Comparison of ENCODE assay signal across 8 cellular contexts in the genomic region with DNA sequence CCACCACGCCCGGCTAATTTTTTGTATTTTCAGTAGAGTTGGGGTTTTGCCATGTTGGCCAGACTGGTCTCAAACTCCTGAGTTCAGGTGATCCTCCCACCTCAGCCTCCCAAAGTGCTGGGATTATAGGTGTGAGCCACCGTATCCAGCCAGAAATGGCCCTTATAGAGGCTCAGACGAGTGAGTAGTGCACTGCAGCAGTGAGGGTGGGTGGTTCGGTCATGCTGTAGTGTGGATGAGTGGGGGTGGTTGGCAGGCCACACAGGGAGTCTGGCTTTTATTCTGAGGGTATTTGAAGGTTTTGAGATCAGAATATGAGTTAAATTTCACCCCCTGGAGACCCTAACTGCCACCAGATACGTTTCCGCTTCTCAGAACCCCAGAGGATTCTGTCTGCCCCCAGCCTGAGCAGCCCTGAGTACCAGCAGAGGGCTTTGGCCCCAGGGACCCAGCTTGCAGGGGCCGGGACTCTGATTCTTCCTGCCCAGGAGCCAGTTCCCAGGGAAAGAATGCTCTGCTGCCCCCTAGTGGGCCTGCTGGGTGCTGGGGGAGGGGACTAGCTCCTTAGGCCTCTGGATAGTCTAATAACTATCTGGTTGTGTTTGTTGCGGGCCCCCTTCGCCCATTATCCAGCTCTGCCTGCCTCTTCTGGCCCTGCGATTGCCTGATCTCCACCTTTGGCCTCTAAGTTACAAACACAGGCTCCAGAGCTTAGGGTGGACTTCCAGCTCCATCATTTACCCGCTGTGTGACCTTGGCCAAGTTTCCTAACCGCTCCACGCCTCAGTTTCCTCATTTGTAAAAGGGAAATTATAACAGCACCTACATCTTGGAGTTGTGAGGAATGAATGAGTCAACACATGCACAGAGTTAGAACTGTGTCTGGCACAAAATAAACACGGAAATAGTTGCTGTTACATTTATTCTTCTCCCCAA. TPM values are rescaled to one million over a fixed set of nuclear protein-coding genes. Genes with fewer than 3 reads are reported as not detected.
DNase-seq lines count a peak whose midpoint lies in the region; ATAC-seq, FAIRE-seq and TF ChIP-seq lines count a peak whose summit lies in the region.

No MANE protein-coding gene starts in this region.

- dilution Hi-C loops in IMR-90 (cut with HindIII; ENCODE audit: low sequenced_read_pairs, unreplicated experiment), result no loop called here
- dilution Hi-C loops in endothelial cell of umbilical vein (cut with MboI; ENCODE audit: extremely low pct_ligation_motif_present, low sequenced_read_pairs), result no loop called here

- H4K20me1 ChIP-seq in IMR-90 (ENCODE audit: insufficient read depth, low read length) (peaks cover 10% of the 10 kb centered on the region; the same call in 1 of the 2 replicates), OCI-LY3 (ENCODE audit: insufficient read depth, low read length) (no peaks in the 10 kb centered on the region), endothelial cell of umbilical vein (replicated peaks; ENCODE audit: control insufficient read depth, extremely low read depth, insufficient read depth, low read length) (no peaks in the 10 kb centered on the region)

- H3K36me3 ChIP-seq in IMR-90 (ENCODE audit: control insufficient read depth, insufficient read depth, low read length), result peaks cover 19% of the 10 kb centered on the region
- H3K36me3 ChIP-seq in OCI-LY3 (replicated peaks; ENCODE audit: low read depth, low read length), result peaks cover 15% of the 10 kb centered on the region
- H3K36me3 ChIP-seq in endothelial cell of umbilical vein (ENCODE audit: control insufficient read depth in 2 of 2, extremely low read depth in 1 of 2, insufficient read depth in 2 of 2, low read length in 2 of 2), result peaks cover 6 to 9% of the 10 kb centered on the region in 2 experiments
- peaks cover 3 to 18% of the 10 kb centered on the region in 2 donors for H3K36me3 ChIP-seq in mucosa of rectum (ENCODE audit: control insufficient read depth in 2 of 2, insufficient read depth in 2 of 2, low read length in 2 of 2)

- no peak overlapping the region for H4K91ac ChIP-seq in IMR-90 (ENCODE audit: insufficient read depth, low read depth, low read length)

- CTCF ChIA-PET in IMR-90 (lab: Yijun Ruan, JAX), result interaction anchor here (0.6 to 1.5 kb wide), 11 partner anchors 8 to 317 kb away, joined by 3 to 6 read pairs (median 3); a partner anchor contains a TSS
- CTCF ChIA-PET in endothelial cell of umbilical vein (lab: Charles Lee), result interaction anchor here (0.5 to 5.3 kb wide), 35 partner anchors 8 to 344 kb away, joined by 3 to 62 read pairs (median 5); a partner anchor contains a TSS

- peak overlapping the region; percentile 15; the same call in 1 of the 2 replicates for H3K9ac ChIP-seq in IMR-90 (ENCODE audit: low read depth, low read length)
- no peak overlapping the region; the same call in 1 of the 2 replicates for H3K9ac ChIP-seq in OCI-LY3 (ENCODE audit: low read length)
- H3K9ac ChIP-seq in endothelial cell of umbilical vein (replicated peaks; ENCODE audit: extremely low read depth, insufficient read depth, low read length), result no peak overlapping the region
- H3K9ac ChIP-seq in mucosa of rectum (ENCODE audit: low read depth in 1 of 2, low read length in 2 of 2), result peak overlapping the region; percentile 3 to 38

- H4K8ac ChIP-seq in IMR-90 (ENCODE audit: low read depth in 2 of 2, low read length in 2 of 2), result peak overlapping the region in 1 of 2 experiments; percentile 47; a peak in 1 of 4 replicates

- H3K27ac ChIP-seq in IMR-90 (ENCODE audit: insufficient read depth, low read length), result 0 out of 2 replicates have a peak overlapping the region, but pooled peaks have one; percentile 2
- peak overlapping the region; percentile 40; the same call in 1 of the 2 replicates for H3K27ac ChIP-seq in OCI-LY3 (ENCODE audit: low read length)
- H3K27ac ChIP-seq in endothelial cell of umbilical vein (ENCODE audit: insufficient read depth, low read depth, low read length), result no peak overlapping the region
- H3K27ac ChIP-seq in mucosa of rectum (ENCODE audit: low read depth in 2 of 2, low read length in 2 of 2), result no peak overlapping the region

- FAIRE-seq in endothelial cell of umbilical vein (lab: Jason Lieb, UNC), result peak; percentile 80

- peak; percentile 60 for TF ChIP-seq POLR2A in IMR-90 (IDR thresholded peaks at IDR 0.05; ENCODE audit: low read depth, low read length)
- TF ChIP-seq POLR2A in endothelial cell of umbilical vein (IDR thresholded peaks at IDR 0.05; ENCODE audit: low read depth, low read length), result no peak

- H2BK15ac ChIP-seq in IMR-90 (ENCODE audit: low read depth, low read length), result no peak overlapping the region

- no peak overlapping the region for H3K23ac ChIP-seq in IMR-90 (ENCODE audit: low read depth, low read length)

- H3K18ac ChIP-seq in IMR-90 (ENCODE audit: low read depth, low read length), result no peak overlapping the region

- WGBS in IMR-90 (ENCODE audit: extremely low coverage in 2 of 2, insufficient read length in 1 of 2), 2 experiments, result 20% methylated on average over 2 of the region's 15 CpGs; no CpG with 5 or more reads in 1 of the 2 experiments

- POLR2A ChIA-PET in IMR-90 (lab: Charles Lee; ENCODE audit: unreplicated experiment) (no interaction called here), endothelial cell of umbilical vein (lab: Charles Lee) (interaction anchor here (1.6 kb wide), 1 partner anchor 39 kb away, joined by 6 read pairs; a partner anchor contains a TSS)

- BruUV-seq in IMR-90 (replicated peaks; lab: Mats Ljungman, UMichigan) (no TSS peak), endothelial cell of umbilical vein (replicated peaks; lab: Mats Ljungman, UMichigan) (no TSS peak)

- H3K56ac ChIP-seq in IMR-90 (ENCODE audit: extremely low read depth, insufficient read depth, low read length), result no peak overlapping the region

- peak overlapping the region; percentile 5; the same call in 1 of the 2 replicates for H2AK5ac ChIP-seq in IMR-90 (ENCODE audit: low read depth, low read length)

- in situ Hi-C loops in IMR-90 (cut with MboI; ENCODE audit: low sequenced_read_pairs), result loop anchor here (10.0 to 25.0 kb wide), 2 partner anchors 222 to 335 kb away; a partner anchor contains a TSS

- H3K9me1 ChIP-seq in IMR-90 (ENCODE audit: insufficient read depth, low read length) (peaks cover 11% of the 10 kb centered on the region), endothelial cell of umbilical vein (replicated peaks; ENCODE audit: control insufficient read depth, extremely low read depth, insufficient read depth, low read length) (no peaks in the 10 kb centered on the region)

- no peak overlapping the region for H2BK5ac ChIP-seq in IMR-90 (ENCODE audit: low read depth, low read length, poor library complexity, severe bottlenecking)

- intact Hi-C loops in IMR-90 (cut with micrococcal nuclease), result loop anchor here (1.0 to 10.0 kb wide), 4 partner anchors 15 to 315 kb away; a partner anchor contains a TSS
- intact Hi-C loops in endothelial cell of umbilical vein (cut with micrococcal nuclease), result loop anchor here (1.0 to 10.0 kb wide), 5 partner anchors 9 to 315 kb away; a partner anchor contains a TSS

- TF ChIP-seq CTCF in GM12875 (IDR thresholded peaks at IDR 0.05; ENCODE audit: borderline replicate concordance, insufficient read depth, low read depth, low read length) (peak; percentile 93), IMR-90 (conservative IDR thresholded peaks at IDR 0.05; ENCODE audit: low read depth, low read length) (peak; percentile 96), OCI-LY3 (IDR thresholded peaks at IDR 0.05; ENCODE audit: low read depth, low read length) (peak; percentile 89), endothelial cell of umbilical vein (IDR thresholded peaks at IDR 0.05; ENCODE audit: extremely low read depth in 1 of 2, insufficient read depth in 1 of 2, low read depth in 1 of 2, low read length in 2 of 2) (peak; percentile 97 to 98)

- peaks cover 15 to 53% of the 10 kb centered on the region in 2 experiments for H3K79me1 ChIP-seq in IMR-90 (ENCODE audit: low read depth in 1 of 2, low read length in 2 of 2)

- no peak overlapping the region for H2BK120ac ChIP-seq in IMR-90 (ENCODE audit: low read depth, low read length)

- TF ChIP-seq RAD21 in IMR-90 (IDR thresholded peaks at IDR 0.05; ENCODE audit: low read length), result peak; percentile 94

- H3K4me2 ChIP-seq in IMR-90 (ENCODE audit: low read depth, low read length), result peak overlapping the region; percentile 51; the same call in 1 of the 2 replicates
- peak overlapping the region; percentile 34 for H3K4me2 ChIP-seq in OCI-LY3 (ENCODE audit: low read length)
- no peak overlapping the region for H3K4me2 ChIP-seq in endothelial cell of umbilical vein (ENCODE audit: insufficient read depth, low read length)

- H2AK9ac ChIP-seq in IMR-90 (replicated peaks; ENCODE audit: low read depth, low read length, poor library complexity), result peak overlapping the region; percentile 47

- peak overlapping the region; percentile 1 for H2AFZ ChIP-seq in IMR-90 (replicated peaks; ENCODE audit: low read length, poor library complexity)
- no peak overlapping the region for H2AFZ ChIP-seq in OCI-LY3 (ENCODE audit: low read depth, low read length)
- H2AFZ ChIP-seq in endothelial cell of umbilical vein (ENCODE audit: low read depth, low read length), result no peak overlapping the region

- H3K79me2 ChIP-seq in OCI-LY3 (ENCODE audit: low read length) (peaks cover 8% of the 10 kb centered on the region; the same call in 1 of the 2 replicates), endothelial cell of umbilical vein (ENCODE audit: control insufficient read depth, insufficient read depth, low read length) (peaks cover 3% of the 10 kb centered on the region)

- no peak overlapping the region for H3K14ac ChIP-seq in IMR-90 (replicated peaks; ENCODE audit: low read depth, low read length)

- no peak overlapping the region for H4K5ac ChIP-seq in IMR-90 (ENCODE audit: low read depth, low read length)

- H2BK20ac ChIP-seq in IMR-90 (ENCODE audit: low read depth, low read length), result no peak overlapping the region

- H3K4me3 ChIP-seq in GM12875 (ENCODE audit: low read depth, low read length) (no peak overlapping the region), IMR-90 (ENCODE audit: insufficient read depth, low read depth, low read length) (no peak overlapping the region), OCI-LY3 (ENCODE audit: low read length) (no peak overlapping the region), endothelial cell of umbilical vein (replicated peaks in 1 of 3; ENCODE audit: insufficient read depth in 1 of 3, low read depth in 1 of 3, low read length in 3 of 3) (no peak overlapping the region), mucosa of rectum (ENCODE audit: low read length in 2 of 2) (no peak overlapping the region)

- H3K9me3 ChIP-seq in IMR-90 (ENCODE audit: control insufficient read depth, insufficient read depth, low read length), result no peaks in the 10 kb centered on the region
- H3K9me3 ChIP-seq in OCI-LY3 (ENCODE audit: insufficient read depth, low read length), result no peaks in the 10 kb centered on the region
- no peaks in the 10 kb centered on the region for H3K9me3 ChIP-seq in endothelial cell of umbilical vein (replicated peaks; ENCODE audit: control insufficient read depth, insufficient read depth, low read length)
- H3K9me3 ChIP-seq in mucosa of rectum (ENCODE audit: control insufficient read depth in 2 of 2, low read length in 2 of 2), result no peaks in the 10 kb centered on the region

- no peaks in the 10 kb centered on the region for H3K27me3 ChIP-seq in IMR-90 (ENCODE audit: control insufficient read depth, insufficient read depth, low read length)
- no peaks in the 10 kb centered on the region for H3K27me3 ChIP-seq in OCI-LY3 (ENCODE audit: low read depth, low read length)
- no peaks in the 10 kb centered on the region for H3K27me3 ChIP-seq in endothelial cell of umbilical vein (ENCODE audit: control insufficient read depth in 2 of 2, insufficient read depth in 2 of 2, low read length in 2 of 2)
- no peaks in the 10 kb centered on the region for H3K27me3 ChIP-seq in mucosa of rectum (ENCODE audit: control insufficient read depth in 2 of 2, insufficient read depth in 2 of 2, low read length in 2 of 2)

- ATAC-seq in IMR-90 (ENCODE audit: low read depth) (peak; percentile 59), HG02973 (IDR thresholded peaks at IDR 0.05; ENCODE audit: unreplicated experiment) (no peak)

- H3K4me1 ChIP-seq in IMR-90 (ENCODE audit: control insufficient read depth, insufficient read depth, low read length) (peaks cover 11% of the 10 kb centered on the region), OCI-LY3 (ENCODE audit: low read length) (peaks cover 34% of the 10 kb centered on the region), endothelial cell of umbilical vein (ENCODE audit: control insufficient read depth, extremely low read depth, insufficient read depth, low read length) (peaks cover 22% of the 10 kb centered on the region), mucosa of rectum (ENCODE audit: control insufficient read depth in 2 of 2, insufficient read depth in 2 of 2, low read length in 2 of 2) (peaks cover 13 to 20% of the 10 kb centered on the region in 2 donors)

- DNase-seq in IMR-90, result peak; percentile 80
- peak; percentile 98 for DNase-seq in activated CD8-positive, alpha-beta memory T cell treated with anti-CD3 and anti-CD28 coated beads, Interleukin-2, amount 50 U/mL, for 48 hours
- peak; percentile 89 for DNase-seq in endothelial cell of umbilical vein (ENCODE audit: low read depth, low spot score)
- DNase-seq in stimulated activated CD8-positive, alpha-beta memory T cell treated with anti-CD3 and anti-CD28 coated beads, Interleukin-4, amount 100 ng/mL, for 1 hour (ENCODE audit: low read depth in 2 of 2, low spot score in 1 of 2), result peak; percentile 85 to 90

- H3K4ac ChIP-seq in IMR-90 (ENCODE audit: low read depth, low read length), result no peak overlapping the region; the same call in 1 of the 2 replicates

RNA-seq across cellular contexts. Expression of a gene that starts 2.0 kb away (rescaled TPM):
- total RNA-seq in IMR-90 (2012; rRNA removed), result 5.2 and 5.8 TPM in 2 replicates
- polyA plus RNA-seq in IMR-90 (2012; rRNA removed), result 10.9 and 16.8 TPM in 2 replicates
- polyA plus RNA-seq in IMR-90 (2012; cell fraction: cytosol; rRNA removed), result 13.4 and 37.4 TPM in 2 replicates
- 19.9 and 62.3 TPM in 2 replicates for polyA plus RNA-seq in IMR-90 (2012; cell fraction: nucleus; rRNA removed; ENCODE audit: low replicate concordance)
- total RNA-seq in endothelial cell of umbilical vein, result 10.3 and 11.7 TPM in 2 replicates
- 16.8 and 28.8 TPM in 2 replicates for polyA plus RNA-seq in endothelial cell of umbilical vein
- polyA plus RNA-seq in endothelial cell of umbilical vein (2011; cell fraction: cytosol; rRNA removed), result 7.2 and 10.9 TPM in 2 replicates
- polyA plus RNA-seq in endothelial cell of umbilical vein (2011; cell fraction: nucleus; rRNA removed), result 7.1 and 7.6 TPM in 2 replicates
- polyA plus RNA-seq in endothelial cell of umbilical vein (2012), result 4.7 and 6.1 TPM in 2 replicates
- 5.5 and 8.9 TPM in 2 replicates for polyA minus RNA-seq in endothelial cell of umbilical vein
- 3.2 TPM for polyA minus RNA-seq in endothelial cell of umbilical vein (2011; cell fraction: cytosol; rRNA and poly(A)+ RNA removed)
- 4.7 and 5.0 TPM in 2 replicates for polyA minus RNA-seq in endothelial cell of umbilical vein (2011; cell fraction: nucleus; rRNA and poly(A)+ RNA removed)

RNA-seq across cellular contexts. Expression of a gene that starts 14.2 kb away (rescaled TPM):
- total RNA-seq in IMR-90 (2012; rRNA removed) (6.6 and 6.9 TPM in 2 replicates), endothelial cell of umbilical vein (15.1 and 15.3 TPM in 2 replicates)
- polyA plus RNA-seq in IMR-90 (2012; rRNA removed) (5.8 and 6.7 TPM in 2 replicates), endothelial cell of umbilical vein (16.1 TPM in 2 replicates)
- polyA plus RNA-seq in IMR-90 (2012; cell fraction: cytosol; rRNA removed), result 5.6 and 5.8 TPM in 2 replicates
- 5.3 and 10.5 TPM in 2 replicates for polyA plus RNA-seq in IMR-90 (2012; cell fraction: nucleus; rRNA removed; ENCODE audit: low replicate concordance)
- 9.7 and 11.3 TPM in 2 replicates for polyA plus RNA-seq in endothelial cell of umbilical vein (2011; cell fraction: cytosol; rRNA removed)
- polyA plus RNA-seq in endothelial cell of umbilical vein (2011; cell fraction: nucleus; rRNA removed), result 11.7 and 11.8 TPM in 2 replicates
- 9.6 and 13.4 TPM in 2 replicates for polyA plus RNA-seq in endothelial cell of umbilical vein (2012)
- polyA minus RNA-seq in endothelial cell of umbilical vein, result 12.2 and 17.4 TPM in 2 replicates
- polyA minus RNA-seq in endothelial cell of umbilical vein (2011; cell fraction: cytosol; rRNA and poly(A)+ RNA removed), result 6.8 TPM
- polyA minus RNA-seq in endothelial cell of umbilical vein (2011; cell fraction: nucleus; rRNA and poly(A)+ RNA removed), result 6.3 and 11.1 TPM in 2 replicates

RNA-seq across cellular contexts. Expression of a gene that starts 20.4 kb away (rescaled TPM):
- 23.3 and 24.9 TPM in 2 replicates for total RNA-seq in IMR-90 (2012; rRNA removed)
- 45.5 and 48.9 TPM in 2 replicates for polyA plus RNA-seq in IMR-90 (2012; rRNA removed)
- polyA plus RNA-seq in IMR-90 (2012; cell fraction: cytosol; rRNA removed), result 50.7 and 53.0 TPM in 2 replicates
- polyA plus RNA-seq in IMR-90 (2012; cell fraction: nucleus; rRNA removed; ENCODE audit: low replicate concordance), result 14.2 and 16.1 TPM in 2 replicates
- 65.2 and 68.0 TPM in 2 replicates for total RNA-seq in endothelial cell of umbilical vein
- 82.0 and 88.6 TPM in 2 replicates for polyA plus RNA-seq in endothelial cell of umbilical vein
- 78.7 and 83.4 TPM in 2 replicates for polyA plus RNA-seq in endothelial cell of umbilical vein (2011; cell fraction: cytosol; rRNA removed)
- polyA plus RNA-seq in endothelial cell of umbilical vein (2011; cell fraction: nucleus; rRNA removed), result 27.1 and 28.9 TPM in 2 replicates
- polyA plus RNA-seq in endothelial cell of umbilical vein (2012), result 73.6 and 78.5 TPM in 2 replicates
- polyA minus RNA-seq in endothelial cell of umbilical vein, result 27.4 and 29.0 TPM in 2 replicates
- polyA minus RNA-seq in endothelial cell of umbilical vein (2011; cell fraction: cytosol; rRNA and poly(A)+ RNA removed), result 37.1 TPM
- 4.4 and 5.4 TPM in 2 replicates for polyA minus RNA-seq in endothelial cell of umbilical vein (2011; cell fraction: nucleus; rRNA and poly(A)+ RNA removed)

RNA-seq across cellular contexts. Expression of a gene that starts 27.0 kb away (rescaled TPM):
- total RNA-seq in IMR-90 (2012; rRNA removed) (not detected in 2 replicates), endothelial cell of umbilical vein (0.75 and 1.2 TPM in 2 replicates)
- polyA plus RNA-seq in IMR-90 (2012; rRNA removed) (0.24 and 0.50 TPM in 2 replicates), endothelial cell of umbilical vein (0.06 and 0.07 TPM in 2 replicates)
- 0.12 and 0.27 TPM in 2 replicates for polyA plus RNA-seq in IMR-90 (2012; cell fraction: cytosol; rRNA removed)
- polyA plus RNA-seq in IMR-90 (2012; cell fraction: nucleus; rRNA removed; ENCODE audit: low replicate concordance), result 0.46 and 0.60 TPM in 2 replicates
- 0.08 and 0.12 TPM in 2 replicates for polyA plus RNA-seq in endothelial cell of umbilical vein (2011; cell fraction: cytosol; rRNA removed)
- polyA plus RNA-seq in endothelial cell of umbilical vein (2011; cell fraction: nucleus; rRNA removed), result 0.24 and 0.64 TPM in 2 replicates
- 0.50 and 0.55 TPM in 2 replicates for polyA plus RNA-seq in endothelial cell of umbilical vein (2012)
- 0.19 and 0.39 TPM in 2 replicates for polyA minus RNA-seq in endothelial cell of umbilical vein
- polyA minus RNA-seq in endothelial cell of umbilical vein (2011; cell fraction: cytosol; rRNA and poly(A)+ RNA removed), result not detected
- polyA minus RNA-seq in endothelial cell of umbilical vein (2011; cell fraction: nucleus; rRNA and poly(A)+ RNA removed), result 0.77 TPM in 1 of 2 replicates, not detected in the other

RNA-seq across cellular contexts. Expression of a gene that starts 34.8 kb away (rescaled TPM):
- total RNA-seq in IMR-90 (2012; rRNA removed) (not detected in 2 replicates), endothelial cell of umbilical vein (1.3 TPM in 1 of 2 replicates, not detected in the other)
- polyA plus RNA-seq in IMR-90 (2012; rRNA removed) (1.1 and 1.2 TPM in 2 replicates), endothelial cell of umbilical vein (not detected in 2 replicates)
- not detected in 2 replicates for polyA plus RNA-seq in IMR-90 (2012; cell fraction: cytosol; rRNA removed)
- polyA plus RNA-seq in IMR-90 (2012; cell fraction: nucleus; rRNA removed; ENCODE audit: low replicate concordance), result not detected in 2 replicates
- polyA plus RNA-seq in endothelial cell of umbilical vein (2011; cell fraction: cytosol; rRNA removed), result not detected in 2 replicates
- polyA plus RNA-seq in endothelial cell of umbilical vein (2011; cell fraction: nucleus; rRNA removed), result not detected in 2 replicates
- not detected in 2 replicates for polyA plus RNA-seq in endothelial cell of umbilical vein (2012)
- not detected in 2 replicates for polyA minus RNA-seq in endothelial cell of umbilical vein
- not detected for polyA minus RNA-seq in endothelial cell of umbilical vein (2011; cell fraction: cytosol; rRNA and poly(A)+ RNA removed)
- not detected in 2 replicates for polyA minus RNA-seq in endothelial cell of umbilical vein (2011; cell fraction: nucleus; rRNA and poly(A)+ RNA removed)

Comparison
In these comparisons a context has a peak if more than half of its experiments do, and no peak if none do; other contexts are left out.
1. H3K27ac ChIP-seq: peak in IMR-90 (single experiment) and OCI-LY3 (single experiment); none in endothelial cell of umbilical vein (single experiment) and mucosa of rectum (0 of 2).
2. H3K9ac ChIP-seq: peak in IMR-90 (single experiment) and mucosa of rectum (2 of 2); none in OCI-LY3 (single experiment) and endothelial cell of umbilical vein (single experiment).
3. Peak in every context shown above with its lines, with median percentiles within 50 percentile points of each other: CTCF ChIP-seq and DNase-seq.